30 cellular contexts compared by ENCODE assay signal in genomic region chr11:132846080-132846479, GRCh38.
DNase-seq lines count a peak whose midpoint lies in the region; ATAC-seq and TF ChIP-seq lines count a peak whose summit lies in the region.
"Had no signal": no experiment of that assay in that cellular context is flagged by ENCODE, and none has a peak within 500 bp of the region (broad histone marks: within the 10 kb centered on the region; RNA-seq: fewer than 3 reads in every experiment).

No MANE protein-coding gene starts in this region.

- POLR2A ChIA-PET in A673 (lab: Charles Lee; ENCODE audit: low non-redundant PET) (no interaction called here), Panc1 (lab: Charles Lee) (no interaction called here)

- no peak overlapping the region for H3K27ac Mint-ChIP-seq in GM23338
- no peak overlapping the region for H3K27ac Mint-ChIP-seq in activated CD8-positive, alpha-beta memory T cell treated with anti-CD3 and anti-CD28 coated beads, Interleukin-2, amount 10 ng/mL, durations not matched to agents 7 days and 5 days
- H3K27ac Mint-ChIP-seq: CD8-positive, alpha-beta T cell; HFFc6; IgD-negative memory B cell had no signal

- peaks cover 6% of the 10 kb centered on the region for H3K27me3 Mint-ChIP-seq in GM23338 (ENCODE audit: insufficient read depth, low read depth, poor library complexity)
- no peaks in the 10 kb centered on the region for H3K27me3 Mint-ChIP-seq in activated CD8-positive, alpha-beta memory T cell treated with anti-CD3 and anti-CD28 coated beads, Interleukin-2, amount 10 ng/mL, durations not matched to agents 7 days and 5 days
- H3K27me3 Mint-ChIP-seq: IgD-negative memory B cell had no signal

- H3K4me3 ChIP-seq in A673 (ENCODE audit: low read depth, low read length, poor library complexity, severe bottlenecking) (no peak overlapping the region), GM23338 (no peak overlapping the region), Panc1 (ENCODE audit: low read depth in 2 of 2, low read length in 2 of 2) (no peak overlapping the region)
- H3K4me3 ChIP-seq: BLaER1 treated with 17β-estradiol and CSF1 and Interleukin-3, amounts not matched to agents 10 nM and 100 nM; SJCRH30 had no signal

- no peaks in the 10 kb centered on the region for H3K79me2 ChIP-seq in GM23338 (replicated peaks; ENCODE audit: insufficient read depth)

- H2AFZ ChIP-seq in GM23338: no peak overlapping the region

- H3K36me3 ChIP-seq in A673 (ENCODE audit: insufficient read depth, low read length, poor library complexity, severe bottlenecking): no peaks in the 10 kb centered on the region
- no peaks in the 10 kb centered on the region for H3K36me3 ChIP-seq in GM23338 (ENCODE audit: insufficient read depth)
- H3K36me3 ChIP-seq in Panc1 (ENCODE audit: control insufficient read depth, insufficient read depth, low read length): no peaks in the 10 kb centered on the region
- H3K36me3 ChIP-seq: BLaER1 treated with 17β-estradiol and CSF1 and Interleukin-3, amounts not matched to agents 10 nM and 100 nM; SJCRH30 had no signal

- H3K27ac ChIP-seq in A673 (ENCODE audit: low read depth, low read length, poor library complexity, severe bottlenecking): no peak overlapping the region
- H3K27ac ChIP-seq in GM23338 (ENCODE audit: low read depth): no peak overlapping the region
- H3K27ac ChIP-seq in Panc1 (ENCODE audit: low read length): no peak overlapping the region
- H3K27ac ChIP-seq: BLaER1 treated with 17β-estradiol and CSF1 and Interleukin-3, amounts not matched to agents 10 nM and 100 nM; HL-60; KMS-11; SJCRH30 had no signal

- no peaks in the 10 kb centered on the region for H3K9me3 Mint-ChIP-seq in GM23338
- no peaks in the 10 kb centered on the region for H3K9me3 Mint-ChIP-seq in activated CD8-positive, alpha-beta memory T cell treated with anti-CD3 and anti-CD28 coated beads, Interleukin-2, amount 10 ng/mL, durations not matched to agents 7 days and 5 days (ENCODE audit: low read depth)
- H3K9me3 Mint-ChIP-seq: CD8-positive, alpha-beta T cell; HFFc6 had no signal

- no TSS peak for BruUV-seq in A673 (replicated peaks; lab: Mats Ljungman, UMichigan)
- BruUV-seq in Panc1 (replicated peaks; lab: Mats Ljungman, UMichigan): no TSS peak

- H3K36me3 Mint-ChIP-seq in GM23338 (ENCODE audit: low read depth): no peaks in the 10 kb centered on the region
- no peaks in the 10 kb centered on the region for H3K36me3 Mint-ChIP-seq in activated CD8-positive, alpha-beta memory T cell treated with anti-CD3 and anti-CD28 coated beads, Interleukin-2, amount 10 ng/mL, durations not matched to agents 7 days and 5 days
- H3K36me3 Mint-ChIP-seq: CD8-positive, alpha-beta T cell; IgD-negative memory B cell had no signal

- CTCF ChIA-PET in A673 (lab: Charles Lee) (no interaction called here), Panc1 (lab: Charles Lee) (no interaction called here)
- CTCF ChIA-PET in activated CD8-positive, alpha-beta memory T cell treated with anti-CD3 and anti-CD28 coated beads, Interleukin-2, amount 10 ng/mL, durations not matched to agents 7 days and 5 days (lab: Charles Lee): interaction anchor here (0.6 to 0.8 kb wide), 2 partner anchors 11 to 231 kb away, joined by 3 to 4 read pairs; no protein-coding TSS in a partner anchor

- no peak for TF ChIP-seq POLR2A in erythroblast (IDR thresholded peaks at IDR 0.05; ENCODE audit: low read length)

- peaks cover 19% of the 10 kb centered on the region for H3K27me3 ChIP-seq in A673 (replicated peaks; ENCODE audit: insufficient read depth, low read depth, low read length, poor library complexity)
- H3K27me3 ChIP-seq in GM23338 (ENCODE audit: insufficient read depth): no peaks in the 10 kb centered on the region
- no peaks in the 10 kb centered on the region for H3K27me3 ChIP-seq in Panc1 (ENCODE audit: control insufficient read depth, insufficient read depth, low read length)
- H3K27me3 ChIP-seq: BLaER1 treated with 17β-estradiol and CSF1 and Interleukin-3, amounts not matched to agents 10 nM and 100 nM; SJCRH30 had no signal

- intact Hi-C loops in A673 (cut with micrococcal nuclease; ENCODE audit: unreplicated experiment): no loop called here
- intact Hi-C loops in Panc1 (cut with micrococcal nuclease; ENCODE audit: unreplicated experiment): no loop called here

- H3K4me1 ChIP-seq in A673 (ENCODE audit: insufficient read depth, low read length, poor library complexity, severe bottlenecking): peaks cover 13% of the 10 kb centered on the region
- peaks cover 8% of the 10 kb centered on the region; the same call in 1 of the 2 replicates for H3K4me1 ChIP-seq in GM23338 (ENCODE audit: insufficient read depth)
- H3K4me1 ChIP-seq in Panc1 (ENCODE audit: control insufficient read depth, insufficient read depth, low read length): no peaks in the 10 kb centered on the region
- H3K4me1 ChIP-seq: Caco-2, SJCRH30 had no signal

- peak; percentile 45; the same call in 2 of the 3 replicates for ATAC-seq in GM23338
- no peak for ATAC-seq in Panc1
- no peak for ATAC-seq in HG03159 (IDR thresholded peaks at IDR 0.05; ENCODE audit: unreplicated experiment)
- ATAC-seq in activated CD8-positive, alpha-beta memory T cell treated with anti-CD3 and anti-CD28 coated beads, Interleukin-2, amount 10 ng/mL, durations not matched to agents 7 days and 5 days: no peak
- ATAC-seq: CD8-positive, alpha-beta T cell; PC-3; Right ventricle myocardium inferior; SK-N-SH treated with all-trans-retinoic acid at 6 μM for 48 hours had no signal

- in situ Hi-C loops in Panc1 (cut with HindIII; ENCODE audit: low pct_unique_long_range_greater_than_20kb, low sequenced_read_pairs): no loop called here

- no peaks in the 10 kb centered on the region for H4K20me1 ChIP-seq in GM23338 (replicated peaks; ENCODE audit: insufficient read depth)
- H4K20me1 ChIP-seq: BLaER1 treated with 17β-estradiol and CSF1 and Interleukin-3, amounts not matched to agents 10 nM and 100 nM had no signal

- H3K4me2 ChIP-seq in GM23338: no peak overlapping the region
- H3K4me2 ChIP-seq: BLaER1 treated with 17β-estradiol and CSF1 and Interleukin-3, amounts not matched to agents 10 nM and 100 nM; KMS-11 had no signal

- H3K4me3 Mint-ChIP-seq in GM23338: no peak overlapping the region
- H3K4me3 Mint-ChIP-seq in activated CD8-positive, alpha-beta memory T cell treated with anti-CD3 and anti-CD28 coated beads, Interleukin-2, amount 10 ng/mL, durations not matched to agents 7 days and 5 days: no peak overlapping the region
- H3K4me3 Mint-ChIP-seq: CD8-positive, alpha-beta T cell; HFFc6; IgD-negative memory B cell had no signal

- no peaks in the 10 kb centered on the region for H3F3A ChIP-seq in GM23338 (replicated peaks; ENCODE audit: low read depth)

- H3K9me3 ChIP-seq in A673 (ENCODE audit: low read depth, low read length, poor library complexity, severe bottlenecking): peaks cover 7% of the 10 kb centered on the region
- no peaks in the 10 kb centered on the region for H3K9me3 ChIP-seq in Panc1 (ENCODE audit: control insufficient read depth, insufficient read depth, low read depth, low read length)
- H3K9me3 ChIP-seq: Caco-2, SJCRH30 had no signal

- TF ChIP-seq CTCF in A673 (conservative IDR thresholded peaks at IDR 0.05; ENCODE audit: low read depth, low read length): peak; percentile 33; the same call in 1 of the 2 replicates
- peak; percentile 36 to 67; a peak in 3 of 4 replicates for TF ChIP-seq CTCF in GM23338 (conservative IDR thresholded peaks at IDR 0.05; ENCODE audit: low read depth in 2 of 2)
- 0 out of 2 replicates have a peak, but pooled peaks have one; percentile 4 for TF ChIP-seq CTCF in Panc1 (IDR thresholded peaks at IDR 0.05)

- H3K9me2 ChIP-seq in GM23338 (ENCODE audit: insufficient read depth): no peaks in the 10 kb centered on the region; the same call in 1 of the 2 replicates

- H3K4me1 Mint-ChIP-seq in GM23338: peaks cover 7% of the 10 kb centered on the region; the same call in 2 of the 3 replicates
- no peaks in the 10 kb centered on the region for H3K4me1 Mint-ChIP-seq in activated CD8-positive, alpha-beta memory T cell treated with anti-CD3 and anti-CD28 coated beads, Interleukin-2, amount 10 ng/mL, durations not matched to agents 7 days and 5 days
- H3K4me1 Mint-ChIP-seq: IgD-negative memory B cell had no signal

- no peak for DNase-seq in A673 (ENCODE audit: low spot score)
- DNase-seq in GM23338 (ENCODE audit: low spot score): peak; percentile 47
- DNase-seq in Panc1 (ENCODE audit: low read depth, low spot score): no peak
- peak; percentile 64 for DNase-seq in left kidney (ENCODE audit: low read depth, low spot score)
- no peak for DNase-seq in erythroblast (lab: John Stamatoyannopoulos, UW)
- no peak for DNase-seq in activated CD8-positive, alpha-beta memory T cell treated with anti-CD3 and anti-CD28 coated beads, Interleukin-2, amount 10 ng/mL, durations not matched to agents 7 days and 5 days
- DNase-seq: AML-193; Caco-2; CD8-positive, alpha-beta T cell; DMS79 treated with DMSO at 0.1 percent for 48 hours; H7; HFFc6; MM.1S; NCI-H1048; NCI-H1417 treated with DMSO at 0.1 percent for 48 hours; NCI-H1694 treated with DMSO at 0.1 percent for 48 hours; NCI-H2081; NCI-H2171; NCI-H226; NCI-H510A; NCI-H69; PC-3; SJCRH30 had no signal

TF ChIP-seq in GM23338, 12 proteins besides CTCF, POLR2A, EP300 and RAD21 (continues in another document):
- TF ChIP-seq JUNB (IDR thresholded peaks at IDR 0.05; ENCODE audit: unreplicated experiment) (no peak), REST (IDR thresholded peaks at IDR 0.05; ENCODE audit: unreplicated experiment) (no peak), CREB1 (CRISPR knock-in tag; IDR thresholded peaks at IDR 0.05; ENCODE audit: low read depth) (no peak)

Comparison
In these comparisons a context has a peak if more than half of its experiments do, and no peak if none do; other contexts are left out.
1. DNase-seq: peak in GM23338 (single experiment) and left kidney (single experiment); none in A673 (single experiment), Panc1 (single experiment), erythroblast (0 of 2) and activated CD8-positive, alpha-beta memory T cell treated with anti-CD3 and anti-CD28 coated beads, Interleukin-2, amount 10 ng/mL, durations not matched to agents 7 days and 5 days (single experiment).
2. Peak in every context shown above with its lines, with median percentiles within 50 percentile points of each other: CTCF ChIP-seq.